In the genomic region with DNA sequence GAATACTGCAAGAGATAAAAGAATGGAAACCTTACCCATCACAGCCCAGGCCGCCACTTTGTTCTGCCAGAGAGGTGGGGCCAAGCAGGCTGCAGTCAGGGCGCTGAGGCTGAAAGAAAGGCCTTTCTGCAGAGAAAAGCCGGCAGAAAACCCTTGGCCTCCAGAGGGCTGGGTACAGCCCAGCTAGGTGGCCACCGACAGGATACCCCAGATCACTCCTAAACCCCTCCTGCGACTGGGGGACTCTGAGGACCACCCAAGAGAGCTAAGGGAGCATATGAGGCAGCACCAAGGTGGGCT, we compare ENCODE assay signal across 1 cellular context.
TF ChIP-seq lines count a peak whose summit lies in the region.

No MANE protein-coding gene starts in this region.

TF ChIP-seq in H1, 55 proteins besides CTCF, POLR2A, EP300 and RAD21:
- TF ChIP-seq CTBP2 (IDR thresholded peaks at IDR 0.05; ENCODE audit: borderline replicate concordance, insufficient read depth, insufficient read length, low read length), result no peak
- TF ChIP-seq POU5F1 (IDR thresholded peaks at IDR 0.05; ENCODE audit: low read depth, low read length), result no peak
- TF ChIP-seq CHD2 (IDR thresholded peaks at IDR 0.05; ENCODE audit: low read length), result no peak
- TF ChIP-seq BACH1 (IDR thresholded peaks at IDR 0.05; ENCODE audit: low read length), result no peak
- TF ChIP-seq, protein P1, sequence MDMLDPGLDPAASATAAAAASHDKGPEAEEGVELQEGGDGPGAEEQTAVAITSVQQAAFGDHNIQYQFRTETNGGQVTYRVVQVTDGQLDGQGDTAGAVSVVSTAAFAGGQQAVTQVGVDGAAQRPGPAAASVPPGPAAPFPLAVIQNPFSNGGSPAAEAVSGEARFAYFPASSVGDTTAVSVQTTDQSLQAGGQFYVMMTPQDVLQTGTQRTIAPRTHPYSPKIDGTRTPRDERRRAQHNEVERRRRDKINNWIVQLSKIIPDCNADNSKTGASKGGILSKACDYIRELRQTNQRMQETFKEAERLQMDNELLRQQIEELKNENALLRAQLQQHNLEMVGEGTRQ (IDR thresholded peaks at IDR 0.05; ENCODE audit: low read length), result no peak
- TF ChIP-seq, protein P2, sequence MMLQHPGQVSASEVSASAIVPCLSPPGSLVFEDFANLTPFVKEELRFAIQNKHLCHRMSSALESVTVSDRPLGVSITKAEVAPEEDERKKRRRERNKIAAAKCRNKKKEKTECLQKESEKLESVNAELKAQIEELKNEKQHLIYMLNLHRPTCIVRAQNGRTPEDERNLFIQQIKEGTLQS (IDR thresholded peaks at IDR 0.05; ENCODE audit: insufficient read depth, low read depth, low read length), result no peak
- no peak for TF ChIP-seq RBBP5 (IDR thresholded peaks at IDR 0.05; ENCODE audit: borderline replicate concordance, low read depth, low read length)
- no peak for TF ChIP-seq CEBPB (IDR thresholded peaks at IDR 0.05; ENCODE audit: low read depth, low read length)
- no peak for TF ChIP-seq EGR1 (IDR thresholded peaks at IDR 0.05; ENCODE audit: borderline replicate concordance, low read depth, low read length)
